ENCODE assay signal across 9 cellular contexts in genomic region chr1:17606826-17607440, GRCh38.
A peak's percentile ranks its signal among the peaks of the same experiment; 100 is the strongest.
DNase-seq lines count a peak whose midpoint lies in the region; ATAC-seq, FAIRE-seq and TF ChIP-seq lines count a peak whose summit lies in the region.
"Had no signal": no experiment of that assay in that cellular context is flagged by ENCODE, and none has a peak within 500 bp of the region (broad histone marks: within the 10 kb centered on the region; RNA-seq: fewer than 3 reads in every experiment).

No MANE protein-coding gene starts in this region.

- H3K9me3 ChIP-seq in CD4-positive, alpha-beta memory T cell (ENCODE audit: control insufficient read depth in 1 of 2, low read length in 2 of 2): no peaks in the 10 kb centered on the region
- no peaks in the 10 kb centered on the region for H3K9me3 ChIP-seq in NT2/D1 (ENCODE audit: insufficient read depth, low read length)

- H3K9ac ChIP-seq in NT2/D1 (ENCODE audit: insufficient read length, low read depth): no peak overlapping the region

- peak in 3 of 5 donors; percentile 6 to 9 (median 7) for DNase-seq in CD4-positive, alpha-beta memory T cell
- DNase-seq in H54 (ENCODE audit: insufficient read length, low spot score): peak; percentile 55
- peak; percentile 48 for DNase-seq in NT2/D1 (ENCODE audit: low read depth, low spot score)
- peak; percentile 64 for DNase-seq in activated naive CD8-positive, alpha-beta T cell treated with anti-CD3 and anti-CD28 coated beads, Interleukin-2, amount 50 U/mL, for 24 hours
- peak; percentile 77 for DNase-seq in left cardiac atrium
- DNase-seq in retina: peak; percentile 79

- POLR2A ChIA-PET in CD4-positive, alpha-beta memory T cell (lab: Charles Lee; ENCODE audit: partially characterized antibody): no interaction called here

- H3K4me3 ChIP-seq in CD4-positive, alpha-beta memory T cell (ENCODE audit: low read length in 2 of 2): no peak overlapping the region
- H3K4me3 ChIP-seq in NT2/D1 (ENCODE audit: insufficient read length, low read depth): no peak overlapping the region

- H3K27ac Mint-ChIP-seq in CD4-positive, alpha-beta memory T cell: peak overlapping the region in 1 of 7 donors; percentile 55
- no peak overlapping the region for H3K27ac Mint-ChIP-seq in activated naive CD8-positive, alpha-beta T cell treated with anti-CD3 and anti-CD28 coated beads, Interleukin-2, amount 50 U/mL, for 24 hours
- H3K27ac Mint-ChIP-seq: T-cell had no signal

- ATAC-seq in activated naive CD8-positive, alpha-beta T cell treated with anti-CD3 and anti-CD28 coated beads, Interleukin-2, amount 50 U/mL, for 24 hours: no peak
- ATAC-seq in left cardiac atrium (peak; percentile 56 to 66), GM21447 (IDR thresholded peaks at IDR 0.05; ENCODE audit: unreplicated experiment) (no peak), GM19351 (IDR thresholded peaks at IDR 0.05; ENCODE audit: unreplicated experiment) (no peak)
- ATAC-seq: T-cell had no signal

- H3K27me3 Mint-ChIP-seq in CD4-positive, alpha-beta memory T cell: peaks cover 5 to 6% of the 10 kb centered on the region in 2 donors
- H3K27me3 Mint-ChIP-seq in activated naive CD8-positive, alpha-beta T cell treated with anti-CD3 and anti-CD28 coated beads, Interleukin-2, amount 50 U/mL, for 24 hours: no peaks in the 10 kb centered on the region

- no peak for TF ChIP-seq POLR2A in H54 (IDR thresholded peaks at IDR 0.05; ENCODE audit: low read depth, low read length)

- H3K4me1 Mint-ChIP-seq in CD4-positive, alpha-beta memory T cell: no peaks in the 10 kb centered on the region
- no peaks in the 10 kb centered on the region for H3K4me1 Mint-ChIP-seq in activated naive CD8-positive, alpha-beta T cell treated with anti-CD3 and anti-CD28 coated beads, Interleukin-2, amount 50 U/mL, for 24 hours
- H3K4me1 Mint-ChIP-seq: T-cell had no signal

- FAIRE-seq in H54 (lab: Jason Lieb, UNC): no peak

- no peaks in the 10 kb centered on the region for H3K36me3 ChIP-seq in CD4-positive, alpha-beta memory T cell (ENCODE audit: insufficient read depth, low read length)
- peaks cover 48% of the 10 kb centered on the region for H3K36me3 ChIP-seq in NT2/D1 (ENCODE audit: insufficient read depth, insufficient read length, low read length)

- H3K27ac ChIP-seq in CD4-positive, alpha-beta memory T cell (ENCODE audit: low read depth, low read length): no peak overlapping the region

- H3K4me3 Mint-ChIP-seq in CD4-positive, alpha-beta memory T cell: no peak overlapping the region
- H3K4me3 Mint-ChIP-seq in activated naive CD8-positive, alpha-beta T cell treated with anti-CD3 and anti-CD28 coated beads, Interleukin-2, amount 50 U/mL, for 24 hours: no peak overlapping the region
- H3K4me3 Mint-ChIP-seq: T-cell had no signal

- H3K4me1 ChIP-seq in CD4-positive, alpha-beta memory T cell (ENCODE audit: insufficient read depth, low read length): no peaks in the 10 kb centered on the region
- peaks cover 10% of the 10 kb centered on the region for H3K4me1 ChIP-seq in NT2/D1 (ENCODE audit: insufficient read depth, insufficient read length)

- no peaks in the 10 kb centered on the region for H3K36me3 Mint-ChIP-seq in CD4-positive, alpha-beta memory T cell
- no peaks in the 10 kb centered on the region for H3K36me3 Mint-ChIP-seq in activated naive CD8-positive, alpha-beta T cell treated with anti-CD3 and anti-CD28 coated beads, Interleukin-2, amount 50 U/mL, for 24 hours (ENCODE audit: low read depth)
- H3K36me3 Mint-ChIP-seq: T-cell had no signal

- CTCF ChIA-PET in CD4-positive, alpha-beta memory T cell (lab: Charles Lee; ENCODE audit: partially characterized antibody): interaction anchor here (0.6 to 2.6 kb wide), 5 partner anchors 8 to 188 kb away, joined by 3 to 7 read pairs (median 3); no protein-coding TSS in a partner anchor

- no peaks in the 10 kb centered on the region for H3K9me3 Mint-ChIP-seq in CD4-positive, alpha-beta memory T cell
- H3K9me3 Mint-ChIP-seq in activated naive CD8-positive, alpha-beta T cell treated with anti-CD3 and anti-CD28 coated beads, Interleukin-2, amount 50 U/mL, for 24 hours: no peaks in the 10 kb centered on the region
- H3K9me3 Mint-ChIP-seq: T-cell had no signal

- intact Hi-C loops in CD4-positive, alpha-beta memory T cell (cut with micrococcal nuclease): no loop called here
- intact Hi-C loops in left cardiac atrium (cut with DNase I): loop anchor here (2.0 to 10.0 kb wide), 5 partner anchors 62 to 172 kb away; partner anchors contain the start of gene RCC2 (in 1 of the 2)

- H3K27me3 ChIP-seq in CD4-positive, alpha-beta memory T cell (ENCODE audit: insufficient read depth, low read length): no peaks in the 10 kb centered on the region
- H3K27me3 ChIP-seq in NT2/D1 (ENCODE audit: insufficient read depth, insufficient read length): no peaks in the 10 kb centered on the region

Comparison
In these comparisons a context has a peak if more than half of its experiments do, and no peak if none do; other contexts are left out.
1. DNase-seq: peak in every context shown above with its lines; median percentile 79 in retina; 77 in left cardiac atrium; 64 in activated naive CD8-positive, alpha-beta T cell treated with anti-CD3 and anti-CD28 coated beads, Interleukin-2, amount 50 U/mL, for 24 hours; 55 in H54; 48 in NT2/D1; 7 in CD4-positive, alpha-beta memory T cell.
2. ATAC-seq: peak in left cardiac atrium (2 of 2); none in activated naive CD8-positive, alpha-beta T cell treated with anti-CD3 and anti-CD28 coated beads, Interleukin-2, amount 50 U/mL, for 24 hours (single experiment), GM21447 (single experiment) and GM19351 (single experiment).